12 cellular contexts compared by ENCODE assay signal in the genomic region with DNA sequence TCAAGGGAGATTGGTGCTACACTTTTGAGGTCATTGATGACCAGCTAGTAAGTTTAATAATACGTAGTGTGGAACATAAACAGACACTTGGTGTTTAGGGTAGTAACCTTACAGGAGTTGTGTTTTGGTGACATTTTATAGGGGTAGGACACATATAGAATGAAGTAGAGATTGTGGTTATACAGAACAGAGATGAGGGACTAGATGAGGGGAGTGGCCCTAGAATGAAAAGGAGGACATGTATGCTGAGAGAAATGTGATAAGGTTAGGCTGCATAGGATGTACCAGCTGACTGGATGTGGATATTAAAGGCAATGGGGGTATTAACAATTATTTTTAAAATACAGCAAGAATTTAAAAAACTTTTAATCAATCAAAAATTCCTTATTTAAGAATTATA. TPM values are rescaled to one million over a fixed set of nuclear protein-coding genes. Genes with fewer than 3 reads are reported as not detected.
DNase-seq lines count a peak whose midpoint lies in the region; ATAC-seq and TF ChIP-seq lines count a peak whose summit lies in the region.
"Had no signal": no experiment of that assay in that cellular context is flagged by ENCODE, and none has a peak within 500 bp of the region (broad histone marks: within the 10 kb centered on the region; RNA-seq: fewer than 3 reads in every experiment).

No MANE protein-coding gene starts in this region.

- TF ChIP-seq CTCF in CD14-positive monocyte (IDR thresholded peaks at IDR 0.05) (no peak), HL-60 (IDR thresholded peaks at IDR 0.05; ENCODE audit: insufficient read depth, low read length) (no peak)

- H3K9me3 Mint-ChIP-seq in CD14-positive monocyte: peaks cover 0 to 3% (median 0%) of the 10 kb centered on the region in 7 donors
- H3K9me3 Mint-ChIP-seq in activated naive CD4-positive, alpha-beta T cell treated with anti-CD3 and anti-CD28 coated beads, Interleukin-2, amount 50 U/mL, for 72 hours: peaks cover 0 to 4% of the 10 kb centered on the region in 2 donors
- no peaks in the 10 kb centered on the region for H3K9me3 Mint-ChIP-seq in naive thymus-derived CD8-positive, alpha-beta T cell

- H3K36me3 Mint-ChIP-seq in CD14-positive monocyte: peaks cover 9 to 17% of the 10 kb centered on the region in 2 donors
- peaks cover 12 to 16% of the 10 kb centered on the region in 2 donors for H3K36me3 Mint-ChIP-seq in activated naive CD4-positive, alpha-beta T cell treated with anti-CD3 and anti-CD28 coated beads, Interleukin-2, amount 50 U/mL, for 72 hours
- peaks cover under 1 to 13% (median 2%) of the 10 kb centered on the region in 3 donors for H3K36me3 Mint-ChIP-seq in naive thymus-derived CD8-positive, alpha-beta T cell

- 0 out of 2 replicates have a peak overlapping the region, but pooled peaks have one; percentile 3 for H3K27ac ChIP-seq in HL-60 (replicated peaks)
- H3K27ac ChIP-seq: adrenal gland had no signal

- H3K27ac Mint-ChIP-seq in CD14-positive monocyte: peak overlapping the region in 6 of 7 donors; percentile 0 to 90 (median 52)
- H3K27ac Mint-ChIP-seq in activated naive CD4-positive, alpha-beta T cell treated with anti-CD3 and anti-CD28 coated beads, Interleukin-2, amount 50 U/mL, for 72 hours: peak overlapping the region; percentile 18 to 95
- H3K27ac Mint-ChIP-seq in naive thymus-derived CD8-positive, alpha-beta T cell: peak overlapping the region; percentile 9 to 93 (median 82)

- peak overlapping the region in 1 of 2 donors; percentile 16 for H3K4me3 Mint-ChIP-seq in CD14-positive monocyte
- H3K4me3 Mint-ChIP-seq in naive thymus-derived CD8-positive, alpha-beta T cell: peak overlapping the region; percentile 16 to 88 (median 66)

- H3K4me3 ChIP-seq in HL-60 (replicated peaks; ENCODE audit: insufficient read depth, low read length): no peak overlapping the region
- H3K4me3 ChIP-seq: adrenal gland, smooth muscle cell had no signal

- no peaks in the 10 kb centered on the region for H3K27me3 Mint-ChIP-seq in CD14-positive monocyte (ENCODE audit: low read depth in 3 of 3)
- H3K27me3 Mint-ChIP-seq in naive thymus-derived CD8-positive, alpha-beta T cell: no peaks in the 10 kb centered on the region

- intact Hi-C loops in CD14-positive monocyte (cut with micrococcal nuclease): no loop called here

- peaks cover 80% of the 10 kb centered on the region for H3K4me1 Mint-ChIP-seq in CD14-positive monocyte
- peaks cover 30 to 86% (median 76%) of the 10 kb centered on the region in 4 donors for H3K4me1 Mint-ChIP-seq in naive thymus-derived CD8-positive, alpha-beta T cell

- peak in 1 of 2 donors; percentile 29 for ATAC-seq in activated naive CD4-positive, alpha-beta T cell treated with anti-CD3 and anti-CD28 coated beads, Interleukin-2, amount 50 U/mL, for 72 hours
- ATAC-seq in naive thymus-derived CD8-positive, alpha-beta T cell: peak; percentile 33 to 54

- no peak for DNase-seq in CD14-positive monocyte (ENCODE audit: low spot score)
- DNase-seq in HL-60 (ENCODE audit: low read depth in 1 of 2, low spot score in 1 of 2): no peak
- no peak for DNase-seq in activated naive CD4-positive, alpha-beta T cell treated with anti-CD3 and anti-CD28 coated beads, Interleukin-2, amount 50 U/mL, for 72 hours (ENCODE audit: low spot score in 2 of 2)
- no peak for DNase-seq in naive thymus-derived CD8-positive, alpha-beta T cell
- no peak for DNase-seq in OCI-M2 (lab: John Stamatoyannopoulos, UW; ENCODE audit: unreplicated experiment)
- no peak for DNase-seq in NK-92 (lab: John Stamatoyannopoulos, UW; ENCODE audit: unreplicated experiment)
- DNase-seq in cerebellum (ENCODE audit: low spot score): no peak
- no peak for DNase-seq in SHP77 (lab: John Stamatoyannopoulos, UW)
- DNase-seq: adrenal gland; effector CD4-positive, alpha-beta T cell; NCI-H1092 treated with DMSO at 0.1 percent for 48 hours had no signal

- POLR2A ChIA-PET in naive thymus-derived CD8-positive, alpha-beta T cell (lab: Charles Lee): interaction anchor here (0.8 to 1.9 kb wide), 3 partner anchors 37 to 182 kb away, joined by 3 to 6 read pairs (median 4); no protein-coding TSS in a partner anchor

- H3K27me3 ChIP-seq in HL-60 (ENCODE audit: insufficient read depth, poor library complexity, severe bottlenecking): no peaks in the 10 kb centered on the region
- H3K27me3 ChIP-seq: adrenal gland had no signal

RNA-seq across cellular contexts. Expression of a gene that starts 8.0 kb away (rescaled TPM):
- polyA plus RNA-seq in CD14-positive monocyte: 100 to 1,000 TPM; 191 to 204 TPM
- 100 to 1,000 TPM; 406 to 425 TPM for total RNA-seq in activated naive CD4-positive, alpha-beta T cell treated with anti-CD3 and anti-CD28 coated beads, Interleukin-2, amount 50 U/mL, for 72 hours
- total RNA-seq in naive thymus-derived CD8-positive, alpha-beta T cell: 100 to 1,000 TPM; 419 to 423 TPM
- polyA plus RNA-seq in naive thymus-derived CD8-positive, alpha-beta T cell: 100 to 1,000 TPM; 298 to 370 (median 331) TPM
- total RNA-seq in cerebellum: 69.0 TPM
